8 cellular contexts compared by ENCODE assay signal in genomic region chr1:91697322-91698260, GRCh38.
A peak's percentile ranks its signal among the peaks of the same experiment; 100 is the strongest.
DNase-seq lines count a peak whose midpoint lies in the region; ATAC-seq and TF ChIP-seq lines count a peak whose summit lies in the region.

No MANE protein-coding gene starts in this region.

- no peaks in the 10 kb centered on the region for H3K9me3 Mint-ChIP-seq in CD8-positive, alpha-beta T cell
- H3K9me3 Mint-ChIP-seq in dendritic cell treated with granulocyte-macrophage colony-stimulating factor and Interleukin-4, amounts not matched to agents 40 ng/mL and 50 ng/mL, for 4 days, result no peaks in the 10 kb centered on the region

- no peaks in the 10 kb centered on the region for H3K27me3 Mint-ChIP-seq in CD8-positive, alpha-beta T cell (ENCODE audit: low read depth)
- no peaks in the 10 kb centered on the region for H3K27me3 Mint-ChIP-seq in dendritic cell treated with granulocyte-macrophage colony-stimulating factor and Interleukin-4, amounts not matched to agents 40 ng/mL and 50 ng/mL, for 4 days

- peak; percentile 86 for ATAC-seq in CD8-positive, alpha-beta T cell
- ATAC-seq in GM21528 (IDR thresholded peaks at IDR 0.05; ENCODE audit: low FRiP score, unreplicated experiment) (peak; percentile 82), HG03039 (IDR thresholded peaks at IDR 0.05; ENCODE audit: unreplicated experiment) (no peak)

- CTCF ChIA-PET in CD8-positive, alpha-beta T cell (lab: Charles Lee), result interaction anchor here (0.6 kb wide), 1 partner anchor 170 kb away, joined by 3 read pairs; no protein-coding TSS in a partner anchor

- POLR2A ChIA-PET in CD8-positive, alpha-beta T cell (lab: Charles Lee), result no interaction called here

- H3K4me1 ChIP-seq in CD8-positive, alpha-beta T cell (ENCODE audit: insufficient read depth, low read length), result peaks cover 16% of the 10 kb centered on the region

- peak overlapping the region; percentile 27 for H3K4me3 Mint-ChIP-seq in CD8-positive, alpha-beta T cell
- no peak overlapping the region for H3K4me3 Mint-ChIP-seq in dendritic cell treated with granulocyte-macrophage colony-stimulating factor and Interleukin-4, amounts not matched to agents 40 ng/mL and 50 ng/mL, for 4 days

- DNase-seq in CD8-positive, alpha-beta T cell, result peak in 6 of 7 experiments; percentile 17 to 54 (median 28)
- DNase-seq in RPMI7951 (ENCODE audit: low read depth) (peak; percentile 24), stromal cell of bone marrow (ENCODE audit: low read depth) (peak; percentile 78), cerebellar nuclear complex (lab: John Stamatoyannopoulos, UW) (no peak), KBM-7 (no peak)

- intact Hi-C loops in CD8-positive, alpha-beta T cell (cut with DNase I, micrococcal nuclease), result loop anchor here in 1 of 2 experiments (5.0 kb wide), 1 partner anchor 185 kb away; no protein-coding TSS in a partner anchor
- intact Hi-C loops in dendritic cell treated with granulocyte-macrophage colony-stimulating factor and Interleukin-4, amounts not matched to agents 40 ng/mL and 50 ng/mL, for 4 days (cut with micrococcal nuclease), result no loop called here

- no peaks in the 10 kb centered on the region for H3K9me3 ChIP-seq in CD8-positive, alpha-beta T cell (ENCODE audit: low read length)

- no peaks in the 10 kb centered on the region for H3K27me3 ChIP-seq in CD8-positive, alpha-beta T cell (ENCODE audit: insufficient read depth, low read length)

- no peak for TF ChIP-seq CTCF in CD8-positive, alpha-beta T cell (IDR thresholded peaks at IDR 0.05)

- no peak overlapping the region for H3K27ac ChIP-seq in CD8-positive, alpha-beta T cell (ENCODE audit: low read depth, low read length)

- H3K27ac Mint-ChIP-seq in CD8-positive, alpha-beta T cell, result peak overlapping the region; percentile 62
- H3K27ac Mint-ChIP-seq in dendritic cell treated with granulocyte-macrophage colony-stimulating factor and Interleukin-4, amounts not matched to agents 40 ng/mL and 50 ng/mL, for 4 days, result peak overlapping the region; percentile 24

- H3K36me3 ChIP-seq in CD8-positive, alpha-beta T cell (ENCODE audit: insufficient read depth, low read length), result no peaks in the 10 kb centered on the region

- H3K4me3 ChIP-seq in CD8-positive, alpha-beta T cell (ENCODE audit: low read depth, low read length), result no peak overlapping the region

- in situ Hi-C loops in KBM-7 (cut with MboI; ENCODE audit: low pct_unique_long_range_greater_than_20kb, low sequenced_read_pairs), result no loop called here

- peaks cover 19% of the 10 kb centered on the region for H3K4me1 Mint-ChIP-seq in CD8-positive, alpha-beta T cell (ENCODE audit: low read depth)
- peaks cover 14% of the 10 kb centered on the region for H3K4me1 Mint-ChIP-seq in dendritic cell treated with granulocyte-macrophage colony-stimulating factor and Interleukin-4, amounts not matched to agents 40 ng/mL and 50 ng/mL, for 4 days (ENCODE audit: low read depth)

- H3K36me3 Mint-ChIP-seq in CD8-positive, alpha-beta T cell, result peaks cover 29% of the 10 kb centered on the region
- no peaks in the 10 kb centered on the region for H3K36me3 Mint-ChIP-seq in dendritic cell treated with granulocyte-macrophage colony-stimulating factor and Interleukin-4, amounts not matched to agents 40 ng/mL and 50 ng/mL, for 4 days (ENCODE audit: low read depth)

Comparison
In these comparisons a context has a peak if more than half of its experiments do, and no peak if none do; other contexts are left out.
1. DNase-seq: peak in CD8-positive, alpha-beta T cell (6 of 7), RPMI7951 (single experiment) and stromal cell of bone marrow (single experiment); none in cerebellar nuclear complex (0 of 2) and KBM-7 (single experiment).